21 cellular contexts compared by ENCODE assay signal in genomic region chr7:22791204-22792158, GRCh38. TPM values are rescaled to one million over a fixed set of nuclear protein-coding genes. Genes with fewer than 3 reads are reported as not detected.
A peak's percentile ranks its signal among the peaks of the same experiment; 100 is the strongest.
DNase-seq lines count a peak whose midpoint lies in the region; ATAC-seq, FAIRE-seq and TF ChIP-seq lines count a peak whose summit lies in the region.
"Had no signal": no experiment of that assay in that cellular context is flagged by ENCODE, and none has a peak within 500 bp of the region (broad histone marks: within the 10 kb centered on the region; RNA-seq: fewer than 3 reads in every experiment).

No MANE protein-coding gene starts in this region.

- H3K4me1 ChIP-seq in K562 (replicated peaks in 1 of 2; ENCODE audit: control insufficient read depth in 2 of 2, insufficient read depth in 2 of 2, low read length in 2 of 2) (no peaks in the 10 kb centered on the region), mesendoderm (ENCODE audit: control insufficient read depth, low read depth, low read length) (no peaks in the 10 kb centered on the region)
- H3K4me1 ChIP-seq: left ventricle myocardium inferior had no signal

- H3K79me2 ChIP-seq in K562 (ENCODE audit: control insufficient read depth, insufficient read depth, low read length): no peaks in the 10 kb centered on the region
- no peaks in the 10 kb centered on the region for H3K79me2 ChIP-seq in mesendoderm (ENCODE audit: control insufficient read depth, insufficient read depth, low read length)

- 41% methylated on average over 4 of the region's 4 CpGs for WGBS in K562 (ENCODE audit: insufficient coverage, low coverage, missing lambda C conversion rate)
- WGBS in mesendoderm (ENCODE audit: extremely low coverage, insufficient coverage, low lambda C conversion rate): no CpG with 5 or more reads among the region's 4 CpGs

- CTCF ChIA-PET in K562 (lab: Yijun Ruan, JAX; ENCODE audit: low intra/inter-chr PET ratio): no interaction called here

- no peak for TF ChIP-seq POLR2A in K562 (conservative IDR thresholded peaks at IDR 0.05)

- H2AFZ ChIP-seq in K562 (ENCODE audit: low read depth, low read length): peak overlapping the region; percentile 68; the same call in 1 of the 2 replicates

- no peak for FAIRE-seq in K562 (lab: Jason Lieb, UNC)
- FAIRE-seq: D721Med had no signal

- TF ChIP-seq RAD21 in K562 (CRISPR knock-in tag; conservative IDR thresholded peaks at IDR 0.05 in 1 of 2, IDR thresholded peaks at IDR 0.05 in 1 of 2): no peak

- H3K4me2 ChIP-seq in K562 (ENCODE audit: insufficient read depth, low read length) (no peak overlapping the region), mesendoderm (ENCODE audit: low read length) (no peak overlapping the region)

- no peaks in the 10 kb centered on the region for H4K20me1 ChIP-seq in K562 (replicated peaks; ENCODE audit: control insufficient read depth, insufficient read depth, low read length)

- H3K27me3 ChIP-seq in K562 (ENCODE audit: control insufficient read depth in 2 of 2, insufficient read depth in 2 of 2, low read length in 2 of 2) (no peaks in the 10 kb centered on the region), mesendoderm (ENCODE audit: insufficient read depth, low read length, poor library complexity) (no peaks in the 10 kb centered on the region)

- H2BK15ac ChIP-seq in mesendoderm (replicated peaks; ENCODE audit: low read depth): no peak overlapping the region

- POLR2A ChIA-PET in K562 (lab: Yijun Ruan, JAX): interaction anchor here (0.6 kb wide), 1 partner anchor 63 kb away, joined by 3 read pairs; no protein-coding TSS in a partner anchor

- no peak overlapping the region for H3K4ac ChIP-seq in mesendoderm (ENCODE audit: low read depth, low read length)

- H4K5ac ChIP-seq in mesendoderm (ENCODE audit: low read length): no peak overlapping the region

- intact Hi-C loops in K562 (cut with micrococcal nuclease): no loop called here

- no peak overlapping the region for H2BK5ac ChIP-seq in mesendoderm (ENCODE audit: low read length)

- H3K9me1 ChIP-seq in K562 (ENCODE audit: control insufficient read depth, insufficient read depth, low read length): no peaks in the 10 kb centered on the region

- H3K56ac ChIP-seq in mesendoderm (ENCODE audit: low read length): no peak overlapping the region

- H3K9me3 ChIP-seq in K562 (replicated peaks; ENCODE audit: control insufficient read depth, insufficient read depth, low read depth, low read length): no peaks in the 10 kb centered on the region; the same call in 1 of the 2 replicates
- H3K9me3 ChIP-seq: left ventricle myocardium inferior had no signal

- H3K4me3 ChIP-seq in K562: no peak overlapping the region
- no peak overlapping the region for H3K4me3 ChIP-seq in mesendoderm (ENCODE audit: low read length)
- H3K4me3 ChIP-seq: left ventricle myocardium inferior had no signal

- H2AK5ac ChIP-seq in mesendoderm (ENCODE audit: low read length): no peak overlapping the region

- BruUV-seq in K562 (replicated peaks; lab: Mats Ljungman, UMichigan): no TSS peak

- H3K9ac ChIP-seq in K562 (ENCODE audit: insufficient read depth in 1 of 2, low read depth in 2 of 2, low read length in 2 of 2) (no peak overlapping the region), mesendoderm (ENCODE audit: low read length) (no peak overlapping the region)

- H3K36me3 ChIP-seq in K562 (ENCODE audit: control insufficient read depth, insufficient read depth, low read length) (no peaks in the 10 kb centered on the region), mesendoderm (ENCODE audit: control insufficient read depth, insufficient read depth, low read length) (no peaks in the 10 kb centered on the region)
- H3K36me3 ChIP-seq: left ventricle myocardium inferior, WERI-Rb-1 had no signal

- no peak overlapping the region for H3K27ac ChIP-seq in K562 (ENCODE audit: extremely low read depth, low read depth, low read length)
- no peak overlapping the region for H3K27ac ChIP-seq in mesendoderm (ENCODE audit: low read depth, low read length)
- H3K27ac ChIP-seq: HL-60, left ventricle myocardium inferior, WERI-Rb-1 had no signal

- TF ChIP-seq CTCF in K562 (IDR thresholded peaks at IDR 0.05 in 2 of 3, conservative IDR thresholded peaks at IDR 0.05 in 1 of 3; ENCODE audit: insufficient read depth in 2 of 3, low read depth in 1 of 3, low read length in 3 of 3): no peak

- no peak for TF ChIP-seq EP300 in K562 (IDR thresholded peaks at IDR 0.05; ENCODE audit: low read length)

- no peak overlapping the region for H4K8ac ChIP-seq in mesendoderm (ENCODE audit: low read depth, low read length)

- DNase-seq in Daoy (ENCODE audit: low read depth): peak; percentile 76
- DNase-seq in M059J (ENCODE audit: low read depth): peak; percentile 54
- DNase-seq in K562 (ENCODE audit: extremely low read depth in 1 of 4, low spot score in 3 of 4): no peak
- no peak for DNase-seq in mesendoderm
- no peak for DNase-seq in NCI-H446 treated with DMSO at 0.1 percent for 48 hours (lab: John Stamatoyannopoulos, UW)
- DNase-seq in NCI-H1930 (lab: John Stamatoyannopoulos, UW): no peak
- no peak for DNase-seq in GDM1 (lab: John Stamatoyannopoulos, UW)
- DNase-seq: activated effector memory CD4-positive, alpha-beta T cell treated with Interleukin-2 at 50 U/mL for 16 hours; amygdala; erythroblast; hippocampal formation; left ventricle myocardium inferior; naive thymus-derived CD4-positive, alpha-beta T cell; NCI-H187; NCI-H510A treated with DMSO at 0.1 percent for 48 hours; stimulated activated naive CD8-positive, alpha-beta T cell treated with anti-CD3 and anti-CD28 coated beads, Interleukin-15, amount 100 ng/mL, for 72 hours; SW 1271; WERI-Rb-1 had no signal

- H3K23ac ChIP-seq in mesendoderm (ENCODE audit: low read length): no peak overlapping the region

- H3K18ac ChIP-seq in mesendoderm (ENCODE audit: low read length): peak overlapping the region; percentile 72

- in situ Hi-C loops in K562 (cut with MboI): no loop called here

- no peak for ATAC-seq in K562
- ATAC-seq in HG03571 (IDR thresholded peaks at IDR 0.05; ENCODE audit: unreplicated experiment): no peak
- ATAC-seq: naive thymus-derived CD4-positive, alpha-beta T cell; stimulated activated naive CD8-positive, alpha-beta T cell treated with anti-CD3 and anti-CD28 coated beads, Interleukin-15, amount 100 ng/mL, for 72 hours had no signal

- H2BK120ac ChIP-seq in mesendoderm (ENCODE audit: low read depth, low read length): no peak overlapping the region

- no peaks in the 10 kb centered on the region for H3K79me1 ChIP-seq in mesendoderm (ENCODE audit: low read length)

TF ChIP-seq in K562, 482 proteins besides CTCF, POLR2A, EP300 and RAD21 (continues in another document):
- TF ChIP-seq FIP1L1 (IDR thresholded peaks at IDR 0.05; ENCODE audit: low read depth, low read length, poor library complexity, severe bottlenecking) (no peak), TAF9B (IDR thresholded peaks at IDR 0.05; ENCODE audit: partially characterized antibody) (no peak), CBX2 (IDR thresholded peaks at IDR 0.05; ENCODE audit: insufficient read depth, low read length, poor library complexity, severe bottlenecking) (no peak), XRCC5 (IDR thresholded peaks at IDR 0.05; ENCODE audit: low read depth, low read length) (no peak), SRSF9 (IDR thresholded peaks at IDR 0.05; ENCODE audit: borderline replicate concordance, low read depth, low read length) (no peak), CSDE1 (IDR thresholded peaks at IDR 0.05) (no peak), HMGN3 (IDR thresholded peaks at IDR 0.05; ENCODE audit: borderline replicate concordance, extremely low read depth, insufficient read length, low read depth, low read length) (no peak), HDAC2 (IDR thresholded peaks at IDR 0.05) (no peak), HOXB6 (CRISPR knock-in tag; IDR thresholded peaks at IDR 0.05; ENCODE audit: borderline replicate concordance) (no peak), BRD4 (IDR thresholded peaks at IDR 0.05) (no peak), ZNF282 (CRISPR knock-in tag; IDR thresholded peaks at IDR 0.05) (no peak), RUNX1 (IDR thresholded peaks at IDR 0.05; ENCODE audit: low read depth) (no peak)
- TF ChIP-seq, protein P1, sequence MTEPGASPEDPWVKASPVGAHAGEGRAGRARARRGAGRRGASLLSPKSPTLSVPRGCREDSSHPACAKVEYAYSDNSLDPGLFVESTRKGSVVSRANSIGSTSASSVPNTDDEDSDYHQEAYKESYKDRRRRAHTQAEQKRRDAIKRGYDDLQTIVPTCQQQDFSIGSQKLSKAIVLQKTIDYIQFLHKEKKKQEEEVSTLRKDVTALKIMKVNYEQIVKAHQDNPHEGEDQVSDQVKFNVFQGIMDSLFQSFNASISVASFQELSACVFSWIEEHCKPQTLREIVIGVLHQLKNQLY (CRISPR knock-in tag; conservative IDR thresholded peaks at IDR 0.05): no peak

RNA-seq across cellular contexts. Expression of gene TOMM7, which starts 31.2 kb away (rescaled TPM):
- 383 and 387 TPM in 2 replicates for total RNA-seq in Daoy (2014; rRNA removed; shearing (Covaris generic))
- 130 and 179 TPM in 2 replicates for total RNA-seq in M059J (2014; rRNA removed; shearing (Covaris generic))
- total RNA-seq in K562 (2011; cell fraction: chromatin; rRNA removed; ENCODE audit: low replicate concordance): 33.0 and 56.7 TPM in 2 replicates
- total RNA-seq in K562 (2011; cell fraction: nucleolus; rRNA removed): 99.1 and 138 TPM in 2 replicates
- total RNA-seq in K562 (2011; cell fraction: nucleoplasm; rRNA removed): 91.9 and 144 TPM in 2 replicates
- total RNA-seq in K562 (2014; rRNA removed) (254 and 299 TPM in 2 replicates), K562 (2014; rRNA removed; fragmentation: Illumina TruSeq; extraction: Trizol) (527 and 643 TPM in 2 replicates), K562 (2015; rRNA removed; fragmentation: Illumina TruSeq; extraction: Trizol) (301 and 309 TPM in 2 replicates), K562 (2021) (421 and 457 TPM in 2 replicates)
- polyA plus RNA-seq in K562 (2011; rRNA removed) (1,717 and 2,316 TPM in 2 replicates), K562 (2014; fragmentation: Illumina TruSeq; extraction: Trizol) (263 and 283 TPM in 2 replicates), K562 (2014; fragmentation: Nextera tagmentation; extraction: Ambion mirVana) (100 to 1,000 TPM; 787 to 797 TPM), K562 (2014; rRNA removed) (564 and 638 TPM in 2 replicates)
- 211 and 453 TPM in 2 replicates for polyA plus RNA-seq in K562 (2011; cell fraction: cytosol; rRNA removed)
- 114 and 243 TPM in 2 replicates for polyA plus RNA-seq in K562 (2011; cell fraction: nucleus; rRNA removed)
- polyA plus RNA-seq in K562 (2012): 614 and 759 TPM in 2 replicates
- 96.8 and 124 TPM in 2 replicates for polyA minus RNA-seq in K562 (2011; rRNA and poly(A)+ RNA removed)
- polyA minus RNA-seq in K562 (2011; cell fraction: cytosol; rRNA and poly(A)+ RNA removed): 53.5 and 72.6 TPM in 2 replicates
- 31.4 and 79.2 TPM in 2 replicates for polyA minus RNA-seq in K562 (2011; cell fraction: nucleus; rRNA and poly(A)+ RNA removed)
- 769 TPM for polyA plus RNA-seq in mesendoderm (2013, experiment 1 of 2)
- 773 TPM for polyA plus RNA-seq in mesendoderm (2013, experiment 2 of 2)

Comparison
In these comparisons a context has a peak if more than half of its experiments do, and no peak if none do; other contexts are left out.
1. DNase-seq: peak in Daoy (single experiment) and M059J (single experiment); none in K562 (0 of 4), mesendoderm (single experiment), NCI-H446 treated with DMSO at 0.1 percent for 48 hours (single experiment), NCI-H1930 (0 of 2) and GDM1 (single experiment).